ENCODE assay signal across 1 cellular context in genomic region chr20:50913976-50914375, GRCh38.
TF ChIP-seq lines count a peak whose summit lies in the region.

No MANE protein-coding gene starts in this region.

TF ChIP-seq in endothelial cell of umbilical vein, 7 proteins besides CTCF, POLR2A, EP300 and RAD21:
- TF ChIP-seq EZH2 (IDR thresholded peaks at IDR 0.05; ENCODE audit: borderline replicate concordance, low read depth, low read length, severe bottlenecking): no peak
- no peak for TF ChIP-seq MYC (IDR thresholded peaks at IDR 0.05; ENCODE audit: low read depth, low read length)
- TF ChIP-seq GATA2 (IDR thresholded peaks at IDR 0.05; ENCODE audit: insufficient read depth, insufficient read length, low read depth, low read length): no peak
- TF ChIP-seq JUN (IDR thresholded peaks at IDR 0.05; ENCODE audit: borderline replicate concordance, insufficient read depth, insufficient read length, low read depth): peak; percentile 34
- peak; percentile 80 for TF ChIP-seq FOS (IDR thresholded peaks at IDR 0.05; ENCODE audit: borderline replicate concordance, insufficient read depth, low read length)
- TF ChIP-seq POLR2AphosphoS5 (IDR thresholded peaks at IDR 0.05; ENCODE audit: insufficient read depth, low read depth, low read length): no peak
- TF ChIP-seq MAX (IDR thresholded peaks at IDR 0.05; ENCODE audit: insufficient read depth, insufficient read length): no peak
